8 cellular contexts compared by ENCODE assay signal in the genomic region with DNA sequence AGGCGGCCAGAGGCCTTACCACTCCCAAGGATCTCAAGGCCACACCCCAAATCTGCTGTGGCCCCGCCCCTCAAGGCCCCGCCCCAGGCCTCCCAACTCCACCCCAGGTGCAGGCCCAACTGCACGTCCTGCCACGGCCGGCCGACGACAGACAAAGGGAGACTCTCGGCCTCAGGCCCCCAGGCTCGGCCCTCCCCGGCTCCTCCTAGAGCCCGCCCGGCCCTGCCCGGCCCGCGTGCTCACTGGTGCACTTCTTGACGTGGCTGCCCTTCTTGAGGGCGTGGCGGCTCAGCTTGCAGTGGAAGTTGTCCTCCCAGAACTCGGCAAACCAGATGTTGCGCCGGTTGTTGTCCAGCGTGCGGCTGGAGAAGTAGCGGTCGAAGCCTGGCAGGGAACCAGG.
DNase-seq lines count a peak whose midpoint lies in the region; ATAC-seq and TF ChIP-seq lines count a peak whose summit lies in the region.

No MANE protein-coding gene starts in this region.

- H3K4me3 ChIP-seq in fibroblast of mammary gland (ENCODE audit: control insufficient read depth, low read depth, low read length) (no peak overlapping the region), parathyroid adenoma (ENCODE audit: low read depth, low read length) (no peak overlapping the region)

- no peaks in the 10 kb centered on the region for H3K27me3 ChIP-seq in parathyroid adenoma (ENCODE audit: control insufficient read depth, insufficient read depth, low read length)

- no peaks in the 10 kb centered on the region for H3K4me1 ChIP-seq in parathyroid adenoma

- H3K9me3 ChIP-seq in parathyroid adenoma (ENCODE audit: control insufficient read depth, low read length): no peaks in the 10 kb centered on the region

- peak overlapping the region; percentile 65 for H2AFZ ChIP-seq in parathyroid adenoma

- no peaks in the 10 kb centered on the region for H3K79me2 ChIP-seq in parathyroid adenoma

- DNase-seq in Daoy (ENCODE audit: low read depth): peak; percentile 52
- DNase-seq in NCI-H226: peak; percentile 63
- peak; percentile 78 for DNase-seq in fibroblast of mammary gland (ENCODE audit: low read depth)
- DNase-seq in retina: no peak

- H3K36me3 ChIP-seq in parathyroid adenoma (ENCODE audit: control insufficient read depth, insufficient read depth, low read length): no peaks in the 10 kb centered on the region

- H3K27ac ChIP-seq in parathyroid adenoma: no peak overlapping the region

- TF ChIP-seq CTCF in fibroblast of mammary gland (conservative IDR thresholded peaks at IDR 0.05; ENCODE audit: control insufficient read depth, insufficient read depth, low read depth, low read length) (no peak), parathyroid adenoma (IDR thresholded peaks at IDR 0.05) (no peak)

- peak overlapping the region; percentile 44 for H3K4me2 ChIP-seq in parathyroid adenoma (ENCODE audit: low read length)

- H3K9ac ChIP-seq in parathyroid adenoma: no peak overlapping the region

- no peak for ATAC-seq in HG02840 (IDR thresholded peaks at IDR 0.05; ENCODE audit: low FRiP score, unreplicated experiment)
- ATAC-seq in GM18867 (IDR thresholded peaks at IDR 0.05; ENCODE audit: unreplicated experiment): no peak
- ATAC-seq in GM21360 (IDR thresholded peaks at IDR 0.05; ENCODE audit: unreplicated experiment): no peak
